In genomic region chr20:49032455-49032854, GRCh38 we compare ENCODE assay signal across 30 cellular contexts.
"Had no signal": no experiment of that assay in that cellular context is flagged by ENCODE, and none has a peak within 500 bp of the region (broad histone marks: within the 10 kb centered on the region; RNA-seq: fewer than 3 reads in every experiment).

No MANE protein-coding gene starts in this region.

- H3K27me3 ChIP-seq: left lung, neural progenitor cell, neutrophil, ovary, right atrium auricular region, stomach, testis, tibial artery, vagina had no signal

- H3K4me1 Mint-ChIP-seq: mesothelial cell of epicardium, natural killer cell, nephron progenitor cell, neural progenitor cell had no signal

- H3K9me3 Mint-ChIP-seq: immature natural killer cell; mesothelial cell of epicardium; naive B cell; natural killer cell; nephron progenitor cell; neural progenitor cell; stimulated activated naive B cell treated with anti-CD40 and anti-IgM and Interleukin-4, amounts not matched to agents 10 μg/mL and 1 μg/mL and 100 μg/mL, for 72 hours; type B pancreatic cell had no signal

- H3K4me3 Mint-ChIP-seq: immature natural killer cell; mesothelial cell of epicardium; naive B cell; natural killer cell; nephron progenitor cell; neural progenitor cell; stimulated activated naive B cell treated with anti-CD40 and anti-IgM and Interleukin-4, amounts not matched to agents 10 μg/mL and 1 μg/mL and 100 μg/mL, for 72 hours; type B pancreatic cell had no signal

- H3K9me3 ChIP-seq: left lung, lower lobe of right lung, neutrophil, ovary, right atrium auricular region, stomach, testis, tibial artery, vagina had no signal

- H3K27ac ChIP-seq: lower lobe of right lung, neural progenitor cell, neutrophil, ovary, right atrium auricular region, skin epidermis, stomach, testis, tibial artery, vagina had no signal

- H3K27me3 Mint-ChIP-seq: naive B cell; progenitor cell of endocrine pancreas; stimulated activated naive B cell treated with anti-CD40 and anti-IgM and Interleukin-4, amounts not matched to agents 10 μg/mL and 1 μg/mL and 100 μg/mL, for 72 hours; type B pancreatic cell had no signal

- H3K27ac Mint-ChIP-seq: immature natural killer cell, mesothelial cell of epicardium, natural killer cell, nephron progenitor cell, neural progenitor cell, type B pancreatic cell had no signal

- DNase-seq: hypothalamus; immature natural killer cell; kidney; left colon; left lung; lower lobe of right lung; mammary epithelial cell; mesendoderm; naive B cell; natural killer cell; nephron progenitor cell; ovary; stimulated activated CD4-positive, alpha-beta T cell treated with anti-CD3 and anti-CD28 coated beads, Interleukin-12 subunit alpha, Interleukin-12 subunit beta, amount 100 ng/mL, for 4 hours; stimulated activated CD4-positive, alpha-beta T cell treated with anti-CD3 and anti-CD28 coated beads, Interleukin-15, amount 100 ng/mL, for 24 hours; stimulated activated CD4-positive, alpha-beta T cell treated with anti-CD3 and anti-CD28 coated beads, Interleukin-2, amount 100 ng/mL, for 24 hours; stimulated activated CD4-positive, alpha-beta T cell treated with anti-CD3 and anti-CD28 coated beads, Interleukin-4, amount 100 ng/mL, for 1 hour; stimulated activated naive B cell treated with anti-CD40 and anti-IgM and Interleukin-4, amounts not matched to agents 10 μg/mL and 1 μg/mL and 100 μg/mL, for 72 hours; stimulated activated naive CD8-positive, alpha-beta T cell treated with anti-CD3 and anti-CD28 coated beads, Interleukin-15, Interleukin-2, amounts not matched to agents 100 U/mL and 50 U/mL, for 24 hours; stomach; testis; tibial artery had no signal

- ATAC-seq: left colon; left lung; lower lobe of right lung; natural killer cell; sciatic nerve; stimulated activated naive B cell treated with anti-CD40 and anti-IgM and Interleukin-4, amounts not matched to agents 10 μg/mL and 1 μg/mL and 100 μg/mL, for 72 hours; stimulated activated naive CD8-positive, alpha-beta T cell treated with anti-CD3 and anti-CD28 coated beads, Interleukin-15, Interleukin-2, amounts not matched to agents 100 U/mL and 50 U/mL, for 24 hours had no signal

- H3K4me3 ChIP-seq: left lung, lower lobe of right lung, neural progenitor cell, ovary, right atrium auricular region, skin epidermis, stomach, testis, tibial artery, vagina had no signal

- H3K36me3 ChIP-seq: ovary had no signal

- H3K4me1 ChIP-seq: neural progenitor cell, right atrium auricular region, testis, tibial artery, vagina had no signal
